8 cellular contexts compared by ENCODE assay signal in genomic region chr1:9128520-9129371, GRCh38. TPM values are rescaled to one million over a fixed set of nuclear protein-coding genes. Genes with fewer than 3 reads are reported as not detected.
DNase-seq lines count a peak whose midpoint lies in the region; ATAC-seq and TF ChIP-seq lines count a peak whose summit lies in the region.

GPR157 (minus strand) TSS chr1:9129102; CDS start chr1:9129027, 75 bp downstream.

- peaks cover 1 to 15% (median 3%) of the 10 kb centered on the region in 5 experiments for H3K9me3 Mint-ChIP-seq in brain

- H3K36me3 Mint-ChIP-seq in brain: no peaks in the 10 kb centered on the region

- H3K36me3 ChIP-seq in spleen: no peaks in the 10 kb centered on the region

- H3K4me3 Mint-ChIP-seq in brain: peak within 1 kb of the TSS; percentile 83 to 91 (median 90)

- peak within 1 kb of the TSS; percentile 67 for H3K4me3 ChIP-seq in iPS-18c (ENCODE audit: insufficient read depth, low read depth, low read length)
- peak within 1 kb of the TSS; percentile 27 to 87 (median 70) for H3K4me3 ChIP-seq in spleen

- peak; percentile 45 for ATAC-seq in GM21576 (IDR thresholded peaks at IDR 0.05; ENCODE audit: unreplicated experiment)

- H3K4me1 Mint-ChIP-seq in brain: peaks cover 34% of the 10 kb centered on the region

- TF ChIP-seq CTCF in brain (conservative IDR thresholded peaks at IDR 0.05): no peak
- TF ChIP-seq CTCF in spleen (IDR thresholded peaks at IDR 0.05 in 8 of 11, conservative IDR thresholded peaks at IDR 0.05 in 3 of 11): peak in 1 of 11 experiments; percentile 24

- H3K27ac ChIP-seq in spleen: peak within 1 kb of the TSS; percentile 63 to 90 (median 84)

- H3K27ac Mint-ChIP-seq in brain: peak within 1 kb of the TSS in 4 of 5 experiments; percentile 51 to 86 (median 78)

- H3K27me3 Mint-ChIP-seq in brain: peaks cover 23% of the 10 kb centered on the region

- DNase-seq in Daoy (ENCODE audit: low read depth): peak; percentile 89
- peak; percentile 38 for DNase-seq in KG1 (lab: John Stamatoyannopoulos, UW)
- DNase-seq in UCSD-AML1 (lab: John Stamatoyannopoulos, UW; ENCODE audit: unreplicated experiment): peak; percentile 87
- peak; percentile 97 for DNase-seq in spleen
- no peak for DNase-seq in OCI-M1 (lab: John Stamatoyannopoulos, UW)

- H3K27me3 ChIP-seq in spleen (replicated peaks in 1 of 7): no peaks in the 10 kb centered on the region

- H3K9me3 ChIP-seq in iPS-18c (ENCODE audit: control insufficient read depth, insufficient read depth, low read length) (no peaks in the 10 kb centered on the region), spleen (no peaks in the 10 kb centered on the region)

- TF ChIP-seq POLR2A in spleen (IDR thresholded peaks at IDR 0.05): no peak

- WGBS in spleen, 5 donors: 0 to 3% (median 2%) methylated on average over 51 to 102 of the region's 102 CpGs; no CpG with 5 or more reads in 1 of the 5 donors

- H3K4me1 ChIP-seq in spleen: peaks cover 12 to 53% (median 30%) of the 10 kb centered on the region in 6 donors

- intact Hi-C loops in spleen (cut with DNase I; ENCODE audit: low total_unique reads): no loop called here

RNA-seq across cellular contexts. Expression of gene GPR157, which starts in this region (rescaled TPM):
- total RNA-seq in Daoy (2014; rRNA removed; shearing (Covaris generic)): 2.0 and 3.2 TPM in 2 replicates
- polyA plus RNA-seq in brain (ENCODE audit: insufficient read depth, low read depth, low replicate concordance) (0.15 TPM), spleen (1 to 10 TPM; 1.2 to 2.8 (median 1.5) TPM)
- 10 to 100 TPM in 1 of 7 donors, 1 to 10 TPM in 6; 5.7 to 10.5 (median 6.8) TPM for total RNA-seq in spleen
